1 cellular context compared by ENCODE assay signal in the genomic region with DNA sequence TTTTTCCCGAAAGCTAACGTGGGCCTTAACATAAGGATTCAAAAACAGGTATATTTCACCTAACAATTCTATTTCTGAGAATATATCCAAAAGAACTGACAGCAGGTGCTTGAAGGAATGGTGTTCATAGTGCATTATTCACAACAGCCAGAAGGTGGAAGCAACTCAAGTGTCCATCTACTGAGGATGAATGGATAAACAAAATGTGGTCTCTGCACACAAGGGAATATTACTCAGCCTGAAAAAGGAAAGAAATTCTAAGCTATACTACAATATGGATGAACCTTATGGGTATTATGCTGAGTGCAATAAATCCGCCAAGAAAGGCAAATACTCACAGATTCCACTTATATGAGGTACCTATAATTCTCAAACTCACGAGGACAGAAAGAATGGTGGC.
TF ChIP-seq lines count a peak whose summit lies in the region.

No MANE protein-coding gene starts in this region.

TF ChIP-seq in SK-N-SH, 30 proteins besides CTCF, POLR2A, EP300 and RAD21 (continued from another document):
- TF ChIP-seq EZH2phosphoT487 (IDR thresholded peaks at IDR 0.05; ENCODE audit: borderline replicate concordance, low read depth) (no peak), USF2 (IDR thresholded peaks at IDR 0.05; ENCODE audit: borderline replicate concordance, low read depth, low read length) (no peak), ELF1 (IDR thresholded peaks at IDR 0.05) (no peak), NRF1 (IDR thresholded peaks at IDR 0.05; ENCODE audit: low read depth, low read length) (no peak), REST (IDR thresholded peaks at IDR 0.05; ENCODE audit: low read depth, low read length) (no peak), MXI1 (IDR thresholded peaks at IDR 0.05; ENCODE audit: low read depth, low read length) (no peak), FOSL2 (IDR thresholded peaks at IDR 0.05; ENCODE audit: borderline replicate concordance, low read depth) (no peak), GATA2 (CRISPR knock-in tag; IDR thresholded peaks at IDR 0.05) (no peak), NFIC (IDR thresholded peaks at IDR 0.05; ENCODE audit: borderline replicate concordance) (no peak), TEAD4 (IDR thresholded peaks at IDR 0.05; ENCODE audit: borderline replicate concordance, insufficient read depth) (no peak), JUND (IDR thresholded peaks at IDR 0.05) (no peak)
- TF ChIP-seq, protein P1, sequence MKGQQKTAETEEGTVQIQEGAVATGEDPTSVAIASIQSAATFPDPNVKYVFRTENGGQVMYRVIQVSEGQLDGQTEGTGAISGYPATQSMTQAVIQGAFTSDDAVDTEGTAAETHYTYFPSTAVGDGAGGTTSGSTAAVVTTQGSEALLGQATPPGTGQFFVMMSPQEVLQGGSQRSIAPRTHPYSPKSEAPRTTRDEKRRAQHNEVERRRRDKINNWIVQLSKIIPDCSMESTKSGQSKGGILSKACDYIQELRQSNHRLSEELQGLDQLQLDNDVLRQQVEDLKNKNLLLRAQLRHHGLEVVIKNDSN (IDR thresholded peaks at IDR 0.05; ENCODE audit: borderline replicate concordance, low read depth), result no peak
